Comparison of ENCODE assay signal across 12 cellular contexts in the genomic region with DNA sequence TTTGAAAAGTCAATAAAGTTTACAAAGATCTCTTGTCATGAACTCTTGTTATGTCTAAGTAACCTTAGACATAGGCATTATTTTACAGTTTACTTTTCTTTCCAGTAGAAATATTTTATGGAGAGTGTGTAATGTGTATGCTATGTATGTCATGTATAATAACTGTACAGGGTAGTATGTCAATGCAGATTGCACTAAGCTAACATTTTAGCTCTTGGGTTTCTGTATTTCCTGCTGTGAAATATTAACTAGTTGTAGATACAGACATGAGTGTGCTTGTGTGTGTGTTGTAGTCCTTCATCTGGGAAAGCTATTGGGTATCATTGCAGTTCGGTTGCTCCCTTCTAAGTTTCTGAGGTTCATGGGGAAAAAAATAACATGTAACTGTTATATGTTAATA.
DNase-seq lines count a peak whose midpoint lies in the region; ATAC-seq and TF ChIP-seq lines count a peak whose summit lies in the region.
"Had no signal": no experiment of that assay in that cellular context is flagged by ENCODE, and none has a peak within 500 bp of the region (broad histone marks: within the 10 kb centered on the region; RNA-seq: fewer than 3 reads in every experiment).

No MANE protein-coding gene starts in this region.

- peaks cover 98% of the 10 kb centered on the region for H3K79me2 ChIP-seq in GM23338 (replicated peaks; ENCODE audit: insufficient read depth)

- H4K20me1 ChIP-seq in GM23338 (replicated peaks; ENCODE audit: insufficient read depth) = no peaks in the 10 kb centered on the region; the same call in 1 of the 2 replicates

- no peak for TF ChIP-seq CTCF in GM23338 (conservative IDR thresholded peaks at IDR 0.05; ENCODE audit: low read depth in 2 of 2)
- TF ChIP-seq CTCF in gastrocnemius medialis (IDR thresholded peaks at IDR 0.05 in 4 of 5, conservative IDR thresholded peaks at IDR 0.05 in 1 of 5) = no peak

- H3K27ac Mint-ChIP-seq in GM23338 = peak overlapping the region; percentile 57; the same call in 1 of the 2 replicates
- H3K27ac Mint-ChIP-seq: activated naive CD8-positive, alpha-beta T cell had no signal

- H3K27ac ChIP-seq in GM23338 (ENCODE audit: low read depth) = no peak overlapping the region
- peak overlapping the region in 3 of 4 donors; percentile 60 to 80 (median 72) for H3K27ac ChIP-seq in gastrocnemius medialis
- H3K27ac ChIP-seq: coronary artery, SJCRH30 had no signal

- in situ Hi-C loops in gastrocnemius medialis (cut with MboI; ENCODE audit: low sequenced_read_pairs in 4 of 4) = no loop called here

- intact Hi-C loops in gastrocnemius medialis (cut with DNase I; ENCODE audit: low total_unique reads) = no loop called here

- H3K9me3 ChIP-seq in gastrocnemius medialis = no peaks in the 10 kb centered on the region
- H3K9me3 ChIP-seq: SJCRH30 had no signal

- no peaks in the 10 kb centered on the region for H3K9me2 ChIP-seq in GM23338 (ENCODE audit: insufficient read depth)

- H3K36me3 ChIP-seq in GM23338 (ENCODE audit: insufficient read depth) (no peaks in the 10 kb centered on the region), gastrocnemius medialis (no peaks in the 10 kb centered on the region)
- H3K36me3 ChIP-seq: SJCRH30 had no signal

- no peaks in the 10 kb centered on the region for H3F3A ChIP-seq in GM23338 (replicated peaks; ENCODE audit: low read depth)

- H3K9me3 Mint-ChIP-seq in GM23338 = no peaks in the 10 kb centered on the region
- H3K9me3 Mint-ChIP-seq: naive thymus-derived CD4-positive, alpha-beta T cell had no signal

- no peaks in the 10 kb centered on the region for H3K27me3 ChIP-seq in GM23338 (ENCODE audit: insufficient read depth)
- H3K27me3 ChIP-seq in gastrocnemius medialis = no peaks in the 10 kb centered on the region
- H3K27me3 ChIP-seq: SJCRH30 had no signal

- H3K4me3 ChIP-seq in GM23338 (no peak overlapping the region), gastrocnemius medialis (no peak overlapping the region)
- H3K4me3 ChIP-seq: SJCRH30 had no signal

- H3K4me1 Mint-ChIP-seq in GM23338 = peaks cover 56% of the 10 kb centered on the region

- H3K27me3 Mint-ChIP-seq in GM23338 (ENCODE audit: insufficient read depth, low read depth, poor library complexity) = peaks cover 5% of the 10 kb centered on the region
- H3K27me3 Mint-ChIP-seq: activated naive CD8-positive, alpha-beta T cell; naive thymus-derived CD4-positive, alpha-beta T cell had no signal

- TF ChIP-seq POLR2A in gastrocnemius medialis (IDR thresholded peaks at IDR 0.05) = no peak

- H3K36me3 Mint-ChIP-seq in GM23338 (ENCODE audit: low read depth) = no peaks in the 10 kb centered on the region; the same call in 2 of the 3 replicates
- H3K36me3 Mint-ChIP-seq: activated naive CD8-positive, alpha-beta T cell; naive thymus-derived CD4-positive, alpha-beta T cell had no signal

- ATAC-seq in GM23338 (no peak), SK-N-SH treated with all-trans-retinoic acid at 6 μM for 48 hours (peak; percentile 81), gastrocnemius medialis (no peak), HG03280 (IDR thresholded peaks at IDR 0.05; ENCODE audit: unreplicated experiment) (no peak)
- ATAC-seq: naive thymus-derived CD4-positive, alpha-beta T cell had no signal

- no peak overlapping the region for H3K4me2 ChIP-seq in GM23338

- H3K4me1 ChIP-seq in GM23338 (ENCODE audit: insufficient read depth) (peaks cover 53% of the 10 kb centered on the region), gastrocnemius medialis (peaks cover 52 to 78% of the 10 kb centered on the region in 2 donors)
- H3K4me1 ChIP-seq: SJCRH30 had no signal

- no peak for DNase-seq in GM23338 (ENCODE audit: low spot score)
- DNase-seq in hepatic stellate cell (ENCODE audit: low spot score) = peak; percentile 13
- DNase-seq in gastrocnemius medialis = no peak
- no peak for DNase-seq in C1 segment of cervical spinal cord (lab: John Stamatoyannopoulos, UW)
- DNase-seq in NCI-H446 (lab: John Stamatoyannopoulos, UW) = no peak
- DNase-seq: naive thymus-derived CD4-positive, alpha-beta T cell; NCI-H187 treated with DMSO at 0.1 percent for 48 hours; SJCRH30 had no signal

- H2AFZ ChIP-seq in GM23338 = no peak overlapping the region

- H3K4me3 Mint-ChIP-seq in GM23338 = no peak overlapping the region
- H3K4me3 Mint-ChIP-seq: activated naive CD8-positive, alpha-beta T cell; naive thymus-derived CD4-positive, alpha-beta T cell had no signal

TF ChIP-seq in GM23338, 12 proteins besides CTCF, POLR2A, EP300 and RAD21 (continues in another document):
- no peak for TF ChIP-seq EZH2phosphoT487 (IDR thresholded peaks at IDR 0.05; ENCODE audit: unreplicated experiment)

TF ChIP-seq in SK-N-SH treated with all-trans-retinoic acid at 6 μM for 48 hours, 23 proteins besides CTCF, POLR2A, EP300 and RAD21:
- TF ChIP-seq, protein P1, sequence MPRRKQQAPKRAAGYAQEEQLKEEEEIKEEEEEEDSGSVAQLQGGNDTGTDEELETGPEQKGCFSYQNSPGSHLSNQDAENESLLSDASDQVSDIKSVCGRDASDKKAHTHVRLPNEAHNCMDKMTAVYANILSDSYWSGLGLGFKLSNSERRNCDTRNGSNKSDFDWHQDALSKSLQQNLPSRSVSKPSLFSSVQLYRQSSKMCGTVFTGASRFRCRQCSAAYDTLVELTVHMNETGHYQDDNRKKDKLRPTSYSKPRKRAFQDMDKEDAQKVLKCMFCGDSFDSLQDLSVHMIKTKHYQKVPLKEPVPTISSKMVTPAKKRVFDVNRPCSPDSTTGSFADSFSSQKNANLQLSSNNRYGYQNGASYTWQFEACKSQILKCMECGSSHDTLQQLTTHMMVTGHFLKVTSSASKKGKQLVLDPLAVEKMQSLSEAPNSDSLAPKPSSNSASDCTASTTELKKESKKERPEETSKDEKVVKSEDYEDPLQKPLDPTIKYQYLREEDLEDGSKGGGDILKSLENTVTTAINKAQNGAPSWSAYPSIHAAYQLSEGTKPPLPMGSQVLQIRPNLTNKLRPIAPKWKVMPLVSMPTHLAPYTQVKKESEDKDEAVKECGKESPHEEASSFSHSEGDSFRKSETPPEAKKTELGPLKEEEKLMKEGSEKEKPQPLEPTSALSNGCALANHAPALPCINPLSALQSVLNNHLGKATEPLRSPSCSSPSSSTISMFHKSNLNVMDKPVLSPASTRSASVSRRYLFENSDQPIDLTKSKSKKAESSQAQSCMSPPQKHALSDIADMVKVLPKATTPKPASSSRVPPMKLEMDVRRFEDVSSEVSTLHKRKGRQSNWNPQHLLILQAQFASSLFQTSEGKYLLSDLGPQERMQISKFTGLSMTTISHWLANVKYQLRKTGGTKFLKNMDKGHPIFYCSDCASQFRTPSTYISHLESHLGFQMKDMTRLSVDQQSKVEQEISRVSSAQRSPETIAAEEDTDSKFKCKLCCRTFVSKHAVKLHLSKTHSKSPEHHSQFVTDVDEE (CRISPR knock-in tag; IDR thresholded peaks at IDR 0.05) = no peak
- TF ChIP-seq ZNF8 (CRISPR knock-in tag; IDR thresholded peaks at IDR 0.05) (no peak), TCF4 (CRISPR knock-in tag; IDR thresholded peaks at IDR 0.05; ENCODE audit: borderline replicate concordance) (no peak), ARNTL (CRISPR knock-in tag; IDR thresholded peaks at IDR 0.05; ENCODE audit: borderline replicate concordance, low read depth) (no peak), ISL1 (CRISPR knock-in tag; IDR thresholded peaks at IDR 0.05) (no peak), GLIS3 (CRISPR knock-in tag; IDR thresholded peaks at IDR 0.05) (no peak)
TF ChIP-seq in SK-N-SH treated with all-trans-retinoic acid at 6 μM for 48 hours: peak in this region for 0.
